In the genomic region with DNA sequence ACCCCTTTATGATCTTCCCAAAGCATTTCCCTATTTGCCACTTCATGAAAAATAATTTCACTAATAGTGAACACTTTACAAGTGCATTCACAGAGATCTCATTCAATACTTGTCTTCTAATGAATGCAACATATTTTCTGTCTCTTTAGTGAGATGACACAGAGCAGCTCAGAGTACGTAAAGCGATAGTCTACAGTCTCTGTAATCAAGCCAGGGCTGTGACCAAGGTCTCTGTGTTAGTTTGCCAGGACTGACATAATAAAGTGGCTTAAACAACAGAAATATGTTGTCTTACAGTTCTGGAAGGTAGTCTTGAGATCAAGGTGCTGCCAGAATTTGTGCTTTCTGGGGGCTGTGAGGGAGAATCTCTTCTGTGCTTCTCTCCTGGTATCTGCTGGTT, we compare ENCODE assay signal across 2 cellular contexts.
TF ChIP-seq lines count a peak whose summit lies in the region.

No MANE protein-coding gene starts in this region.

TF ChIP-seq in HepG2, 621 proteins besides CTCF, POLR2A, EP300 and RAD21:
- TF ChIP-seq SAFB2 (CRISPR knock-in tag; IDR thresholded peaks at IDR 0.05; ENCODE audit: borderline replicate concordance, low read depth) (no peak), SATB2 (CRISPR knock-in tag; IDR thresholded peaks at IDR 0.05) (no peak), ZNF567 (CRISPR knock-in tag; IDR thresholded peaks at IDR 0.05; ENCODE audit: borderline replicate concordance) (no peak), ONECUT2 (CRISPR knock-in tag; IDR thresholded peaks at IDR 0.05) (no peak), FOSL2 (CRISPR knock-in tag; IDR thresholded peaks at IDR 0.05) (no peak), ZNF484 (CRISPR knock-in tag; IDR thresholded peaks at IDR 0.05; ENCODE audit: borderline replicate concordance, low read depth) (no peak), KLF9 (CRISPR knock-in tag; IDR thresholded peaks at IDR 0.05; ENCODE audit: low read depth) (no peak), ZNF24 (IDR thresholded peaks at IDR 0.05) (no peak), BRCA1 (CRISPR knock-in tag; IDR thresholded peaks at IDR 0.05) (no peak), NFKBIZ (CRISPR knock-in tag; IDR thresholded peaks at IDR 0.05) (no peak), MAFK (conservative IDR thresholded peaks at IDR 0.05 in 1 of 2, IDR thresholded peaks at IDR 0.05 in 1 of 2; ENCODE audit: low read length in 2 of 2) (no peak), HNRNPUL1 (IDR thresholded peaks at IDR 0.05; ENCODE audit: low read depth, low read length) (no peak), PHF8 (CRISPR knock-in tag; IDR thresholded peaks at IDR 0.05) (no peak), CEBPG (CRISPR knock-in tag; IDR thresholded peaks at IDR 0.05) (no peak), TBX2 (CRISPR knock-in tag; IDR thresholded peaks at IDR 0.05; ENCODE audit: borderline replicate concordance) (no peak)
- TF ChIP-seq, protein P1, sequence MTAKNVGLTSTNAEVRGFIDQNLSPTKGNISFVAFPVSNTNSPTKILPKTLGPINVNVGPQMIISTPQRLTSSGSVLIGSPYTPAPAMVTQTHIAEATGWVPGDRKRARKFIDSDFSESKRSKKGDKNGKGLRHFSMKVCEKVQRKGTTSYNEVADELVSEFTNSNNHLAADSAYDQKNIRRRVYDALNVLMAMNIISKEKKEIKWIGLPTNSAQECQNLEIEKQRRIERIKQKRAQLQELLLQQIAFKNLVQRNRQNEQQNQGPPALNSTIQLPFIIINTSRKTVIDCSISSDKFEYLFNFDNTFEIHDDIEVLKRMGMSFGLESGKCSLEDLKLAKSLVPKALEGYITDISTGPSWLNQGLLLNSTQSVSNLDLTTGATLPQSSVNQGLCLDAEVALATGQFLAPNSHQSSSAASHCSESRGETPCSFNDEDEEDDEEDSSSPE (CRISPR knock-in tag; IDR thresholded peaks at IDR 0.05) = no peak
- TF ChIP-seq, protein P2, sequence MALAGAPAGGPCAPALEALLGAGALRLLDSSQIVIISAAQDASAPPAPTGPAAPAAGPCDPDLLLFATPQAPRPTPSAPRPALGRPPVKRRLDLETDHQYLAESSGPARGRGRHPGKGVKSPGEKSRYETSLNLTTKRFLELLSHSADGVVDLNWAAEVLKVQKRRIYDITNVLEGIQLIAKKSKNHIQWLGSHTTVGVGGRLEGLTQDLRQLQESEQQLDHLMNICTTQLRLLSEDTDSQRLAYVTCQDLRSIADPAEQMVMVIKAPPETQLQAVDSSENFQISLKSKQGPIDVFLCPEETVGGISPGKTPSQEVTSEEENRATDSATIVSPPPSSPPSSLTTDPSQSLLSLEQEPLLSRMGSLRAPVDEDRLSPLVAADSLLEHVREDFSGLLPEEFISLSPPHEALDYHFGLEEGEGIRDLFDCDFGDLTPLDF (CRISPR knock-in tag; IDR thresholded peaks at IDR 0.05) = no peak

TF ChIP-seq in H1, 55 proteins besides CTCF, POLR2A, EP300 and RAD21:
- TF ChIP-seq TEAD4 (IDR thresholded peaks at IDR 0.05; ENCODE audit: low read depth, low read length) = no peak
- no peak for TF ChIP-seq PHF8 (conservative IDR thresholded peaks at IDR 0.05; ENCODE audit: low read depth, low read length)
- TF ChIP-seq RBBP5 (IDR thresholded peaks at IDR 0.05; ENCODE audit: borderline replicate concordance, low read depth, low read length) = no peak
- TF ChIP-seq CBX8 (IDR thresholded peaks at IDR 0.05; ENCODE audit: borderline replicate concordance, low read depth, low read length) = no peak
- TF ChIP-seq KDM4A (IDR thresholded peaks at IDR 0.05; ENCODE audit: low read depth, low read length, severe bottlenecking) = no peak
- TF ChIP-seq EGR1 (IDR thresholded peaks at IDR 0.05; ENCODE audit: borderline replicate concordance, low read depth, low read length) = no peak
- TF ChIP-seq ASH2L (IDR thresholded peaks at IDR 0.05; ENCODE audit: low read length) = no peak
